ENCODE assay signal across 8 cellular contexts in genomic region chr7:26194764-26195163, GRCh38. TPM values are rescaled to one million over a fixed set of nuclear protein-coding genes. Genes with fewer than 3 reads are reported as not detected.
DNase-seq lines count a peak whose midpoint lies in the region; ATAC-seq, FAIRE-seq and TF ChIP-seq lines count a peak whose summit lies in the region.
"Not testable (repeated sequence)": the region's sequence is repeated elsewhere in the genome, so short reads cannot be mapped to it uniquely, and the experiment has no call there.

No MANE protein-coding gene starts in this region.

- POLR2A ChIA-PET in CD4-positive, alpha-beta memory T cell (lab: Charles Lee; ENCODE audit: partially characterized antibody) = interaction anchor here (0.6 to 13.1 kb wide), 11 partner anchors 10 to 245 kb away, joined by 3 to 369 read pairs (median 9); partner anchors contain the start of gene NFE2L3
- POLR2A ChIA-PET in activated B cell treated with CpG ODN at 0.5 μM for 24 hours (lab: Charles Lee) (interaction anchor here (0.6 to 1.7 kb wide), 18 partner anchors 8 to 302 kb away, joined by 3 to 22 read pairs (median 4); partner anchors contain the start of gene NFE2L3), K562 (lab: Yijun Ruan, JAX) (interaction anchor here (0.9 to 3.5 kb wide), 6 partner anchors 9 to 298 kb away, joined by 3 to 17 read pairs (median 4); partner anchors contain the start of gene NFE2L3)

- not testable (repeated sequence) for H3K27me3 ChIP-seq in CD4-positive, alpha-beta memory T cell (ENCODE audit: insufficient read depth, low read length); K562 (ENCODE audit: control insufficient read depth in 2 of 2, insufficient read depth in 2 of 2, low read length in 2 of 2); right cardiac atrium (ENCODE audit: control insufficient read depth, insufficient read depth); stomach
- H3K27me3 ChIP-seq in Loucy (ENCODE audit: insufficient read depth, low read length, poor library complexity, severe bottlenecking) = peaks cover 21% of the 10 kb centered on the region

- not testable (repeated sequence) for H3K4me3 ChIP-seq in CD4-positive, alpha-beta memory T cell (ENCODE audit: low read length in 2 of 2); K562
- peak overlapping the region; percentile 93 for H3K4me3 ChIP-seq in Loucy (ENCODE audit: low read length, poor library complexity, severe bottlenecking)
- peak overlapping the region; percentile 9 for H3K4me3 ChIP-seq in right cardiac atrium (ENCODE audit: low read length)
- peak overlapping the region in 3 of 4 donors; percentile 2 to 93 (median 40) for H3K4me3 ChIP-seq in stomach

- intact Hi-C loops in CD4-positive, alpha-beta memory T cell (cut with micrococcal nuclease); K562 (cut with micrococcal nuclease); right cardiac atrium (cut with DNase I); stomach (cut with DNase I; ENCODE audit: low total_unique reads): not testable (repeated sequence)
- intact Hi-C loops in activated B cell treated with CpG ODN at 0.5 μM for 24 hours (cut with micrococcal nuclease) = loop anchor here (5.0 kb wide), 1 partner anchor 968 kb away; no protein-coding TSS in a partner anchor

- H3K27ac Mint-ChIP-seq in CD4-positive, alpha-beta memory T cell = peak overlapping the region in 6 of 7 donors; percentile 38 to 99 (median 90)
- H3K27ac Mint-ChIP-seq in activated B cell treated with CpG ODN at 0.5 μM for 24 hours (peak overlapping the region; percentile 77), nephron progenitor cell (peak overlapping the region; percentile 85)
- H3K27ac Mint-ChIP-seq in activated T-helper 17 cell treated with anti-CD3 and anti-CD28 coated beads, Interleukin-2, amount 50 U/mL, for 72 hours = peak overlapping the region; percentile 89

- H3K9me3 Mint-ChIP-seq in CD4-positive, alpha-beta memory T cell = peaks cover 0 to 12% (median 0%) of the 10 kb centered on the region in 8 donors
- H3K9me3 Mint-ChIP-seq in activated B cell treated with CpG ODN at 0.5 μM for 24 hours; activated T-helper 17 cell treated with anti-CD3 and anti-CD28 coated beads, Interleukin-2, amount 50 U/mL, for 72 hours; nephron progenitor cell: not testable (repeated sequence)

- H3K36me3 ChIP-seq in CD4-positive, alpha-beta memory T cell (ENCODE audit: insufficient read depth, low read length) = peaks cover 73% of the 10 kb centered on the region
- H3K36me3 ChIP-seq in Loucy (ENCODE audit: insufficient read depth, low read length) (peaks cover 95% of the 10 kb centered on the region), K562 (ENCODE audit: control insufficient read depth, insufficient read depth, low read length) (peaks cover 98% of the 10 kb centered on the region), stomach (peaks cover 75 to 81% (median 79%) of the 10 kb centered on the region in 4 donors)

- not testable (repeated sequence) for H3K9me2 ChIP-seq in Loucy (replicated peaks; ENCODE audit: low read depth, low read length)

- H3K4me3 Mint-ChIP-seq in CD4-positive, alpha-beta memory T cell = peak overlapping the region; percentile 52 to 100 (median 79)
- H3K4me3 Mint-ChIP-seq in activated B cell treated with CpG ODN at 0.5 μM for 24 hours = not testable (repeated sequence)
- peak overlapping the region; percentile 100 for H3K4me3 Mint-ChIP-seq in activated T-helper 17 cell treated with anti-CD3 and anti-CD28 coated beads, Interleukin-2, amount 50 U/mL, for 72 hours
- H3K4me3 Mint-ChIP-seq in nephron progenitor cell = peak overlapping the region; percentile 73

- not testable (repeated sequence) for TF ChIP-seq RAD21 in K562 (CRISPR knock-in tag; conservative IDR thresholded peaks at IDR 0.05 in 1 of 2, IDR thresholded peaks at IDR 0.05 in 1 of 2)

- H3K9me1 ChIP-seq in K562 (ENCODE audit: control insufficient read depth, insufficient read depth, low read length) = not testable (repeated sequence)

- peaks cover 58 to 89% (median 68%) of the 10 kb centered on the region in 4 donors for H3K4me1 Mint-ChIP-seq in CD4-positive, alpha-beta memory T cell
- H3K4me1 Mint-ChIP-seq in activated B cell treated with CpG ODN at 0.5 μM for 24 hours (peaks cover 77% of the 10 kb centered on the region), nephron progenitor cell (peaks cover 68% of the 10 kb centered on the region)
- peaks cover 61% of the 10 kb centered on the region for H3K4me1 Mint-ChIP-seq in activated T-helper 17 cell treated with anti-CD3 and anti-CD28 coated beads, Interleukin-2, amount 50 U/mL, for 72 hours

- not testable (repeated sequence) for H2AFZ ChIP-seq in Loucy (ENCODE audit: low read length); K562 (ENCODE audit: low read depth, low read length)

- not testable (repeated sequence) for DNase-seq in CD4-positive, alpha-beta memory T cell; activated B cell treated with CpG ODN at 0.5 μM for 24 hours; K562 (ENCODE audit: extremely low read depth in 1 of 4, low spot score in 3 of 4); right cardiac atrium; nephron progenitor cell; stomach

- not testable (repeated sequence) for TF ChIP-seq POLR2A in K562 (conservative IDR thresholded peaks at IDR 0.05); stomach (IDR thresholded peaks at IDR 0.05)

- H3K27me3 Mint-ChIP-seq in CD4-positive, alpha-beta memory T cell; activated B cell treated with CpG ODN at 0.5 μM for 24 hours; activated T-helper 17 cell treated with anti-CD3 and anti-CD28 coated beads, Interleukin-2, amount 50 U/mL, for 72 hours; nephron progenitor cell (ENCODE audit: low read depth, poor library complexity): not testable (repeated sequence)

- H3K79me2 ChIP-seq in Loucy (ENCODE audit: insufficient read depth, low read length) = peaks cover 98% of the 10 kb centered on the region
- H3K79me2 ChIP-seq in K562 (ENCODE audit: control insufficient read depth, insufficient read depth, low read length) = peaks cover 87% of the 10 kb centered on the region

- peak overlapping the region; percentile 96 for H3K4me2 ChIP-seq in Loucy (ENCODE audit: low read depth, low read length, poor library complexity, severe bottlenecking)
- not testable (repeated sequence) for H3K4me2 ChIP-seq in K562 (ENCODE audit: insufficient read depth, low read length)

- ATAC-seq in activated B cell treated with CpG ODN at 0.5 μM for 24 hours (ENCODE audit: low read depth); activated T-helper 17 cell treated with anti-CD3 and anti-CD28 coated beads, Interleukin-2, amount 50 U/mL, for 72 hours (replicated peaks); K562; right cardiac atrium: not testable (repeated sequence)

- TF ChIP-seq EP300 in K562 (IDR thresholded peaks at IDR 0.05; ENCODE audit: low read length); stomach (IDR thresholded peaks at IDR 0.05): not testable (repeated sequence)

- H3K36me3 Mint-ChIP-seq in CD4-positive, alpha-beta memory T cell = peaks cover 84 to 93% of the 10 kb centered on the region in 2 donors
- H3K36me3 Mint-ChIP-seq in activated B cell treated with CpG ODN at 0.5 μM for 24 hours (ENCODE audit: low read depth) = peaks cover 97% of the 10 kb centered on the region
- peaks cover 100% of the 10 kb centered on the region for H3K36me3 Mint-ChIP-seq in activated T-helper 17 cell treated with anti-CD3 and anti-CD28 coated beads, Interleukin-2, amount 50 U/mL, for 72 hours (ENCODE audit: low read depth)
- peaks cover 97% of the 10 kb centered on the region for H3K36me3 Mint-ChIP-seq in nephron progenitor cell (ENCODE audit: low read depth)

- not testable (repeated sequence) for H3K9me3 ChIP-seq in CD4-positive, alpha-beta memory T cell (ENCODE audit: control insufficient read depth in 1 of 2, low read length in 2 of 2); Loucy (ENCODE audit: insufficient read depth, low read depth, low read length); K562 (replicated peaks; ENCODE audit: control insufficient read depth, insufficient read depth, low read depth, low read length); right cardiac atrium (ENCODE audit: control insufficient read depth, low read length); stomach

- H3K27ac ChIP-seq in CD4-positive, alpha-beta memory T cell (ENCODE audit: low read depth, low read length) = peak overlapping the region; percentile 36
- not testable (repeated sequence) for H3K27ac ChIP-seq in K562 (ENCODE audit: extremely low read depth, low read depth, low read length); right cardiac atrium (ENCODE audit: low read length)
- H3K27ac ChIP-seq in stomach = peak overlapping the region in 4 of 5 donors; percentile 32 to 61 (median 56)

- FAIRE-seq in K562 (lab: Jason Lieb, UNC) = not testable (repeated sequence)

- BruUV-seq in K562 (replicated peaks; lab: Mats Ljungman, UMichigan) = not testable (repeated sequence)

- peaks cover 79% of the 10 kb centered on the region for H3K4me1 ChIP-seq in CD4-positive, alpha-beta memory T cell (ENCODE audit: insufficient read depth, low read length)
- H3K4me1 ChIP-seq in Loucy (ENCODE audit: insufficient read depth, low read length, poor library complexity, severe bottlenecking) = peaks cover 59% of the 10 kb centered on the region
- H3K4me1 ChIP-seq in K562 (replicated peaks in 1 of 2; ENCODE audit: control insufficient read depth in 2 of 2, insufficient read depth in 2 of 2, low read length in 2 of 2) = peaks cover 3 to 30% of the 10 kb centered on the region in 2 experiments; a peak in 3 of 5 replicates
- H3K4me1 ChIP-seq in right cardiac atrium (ENCODE audit: control insufficient read depth, insufficient read depth, low read length) = not testable (repeated sequence)
- H3K4me1 ChIP-seq in stomach = peaks cover 54 to 82% (median 68%) of the 10 kb centered on the region in 4 donors

- TF ChIP-seq CTCF in Loucy (conservative IDR thresholded peaks at IDR 0.05; ENCODE audit: low read length); activated B cell treated with CpG ODN at 0.5 μM for 24 hours (IDR thresholded peaks at IDR 0.05); K562 (IDR thresholded peaks at IDR 0.05 in 2 of 3, conservative IDR thresholded peaks at IDR 0.05 in 1 of 3; ENCODE audit: insufficient read depth in 2 of 3, low read depth in 1 of 3, low read length in 3 of 3); nephron progenitor cell (IDR thresholded peaks at IDR 0.05); stomach (IDR thresholded peaks at IDR 0.05): not testable (repeated sequence)

- H4K20me1 ChIP-seq in Loucy (ENCODE audit: insufficient read depth, low read length, poor library complexity, severe bottlenecking) (peaks cover 100% of the 10 kb centered on the region), K562 (replicated peaks; ENCODE audit: control insufficient read depth, insufficient read depth, low read length) (peaks cover 65% of the 10 kb centered on the region)

- CTCF ChIA-PET in CD4-positive, alpha-beta memory T cell (lab: Charles Lee; ENCODE audit: partially characterized antibody) = interaction anchor here (0.6 to 9.9 kb wide), 11 partner anchors 9 to 302 kb away, joined by 3 to 212 read pairs (median 3); no protein-coding TSS in a partner anchor
- CTCF ChIA-PET in activated B cell treated with CpG ODN at 0.5 μM for 24 hours (lab: Charles Lee) (interaction anchor here (1.8 to 6.3 kb wide), 4 partner anchors 43 to 175 kb away, joined by 4 to 123 read pairs (median 14); partner anchors contain the start of gene NFE2L3), K562 (lab: Yijun Ruan, JAX; ENCODE audit: low intra/inter-chr PET ratio) (interaction anchor here (0.8 kb wide), 1 partner anchor 10 kb away, joined by 3 read pairs; no protein-coding TSS in a partner anchor)

- WGBS in K562 (ENCODE audit: insufficient coverage, low coverage, missing lambda C conversion rate) = 79% methylated on average over 10 of the region's 11 CpGs
- 64% methylated on average over 11 of the region's 11 CpGs for WGBS in right cardiac atrium
- WGBS in stomach, 5 donors = 36 to 56% (median 44%) methylated on average over 11 of the region's 11 CpGs

- in situ Hi-C loops in K562 (cut with MboI) = loop anchor here (5.0 kb wide), 1 partner anchor 93 kb away; no protein-coding TSS in a partner anchor

- H3K9ac ChIP-seq in Loucy (ENCODE audit: low read depth, low read length, poor library complexity, severe bottlenecking) = peak overlapping the region; percentile 99
- not testable (repeated sequence) for H3K9ac ChIP-seq in K562 (ENCODE audit: insufficient read depth in 1 of 2, low read depth in 2 of 2, low read length in 2 of 2)

- H3F3A ChIP-seq in Loucy (ENCODE audit: low read depth) = not testable (repeated sequence)

RNA-seq across cellular contexts. Expression of gene HNRNPA2B1, which starts 5.8 kb away (rescaled TPM):
- 100 to 1,000 TPM; 450 to 466 TPM for total RNA-seq in CD4-positive, alpha-beta memory T cell
- polyA plus RNA-seq in CD4-positive, alpha-beta memory T cell = 100 to 1,000 TPM; 475 to 700 TPM
- total RNA-seq in activated B cell treated with CpG ODN at 0.5 μM for 24 hours = 618 and 634 TPM in 2 replicates
- total RNA-seq in activated T-helper 17 cell treated with anti-CD3 and anti-CD28 coated beads, Interleukin-2, amount 50 U/mL, for 72 hours = 100 to 1,000 TPM; 491 to 882 TPM
- total RNA-seq in K562 (2011; cell fraction: chromatin; rRNA removed; ENCODE audit: low replicate concordance) = 193 and 905 TPM in 2 replicates
- total RNA-seq in K562 (2011; cell fraction: nucleolus; rRNA removed) = 107 and 139 TPM in 2 replicates
- 296 and 406 TPM in 2 replicates for total RNA-seq in K562 (2011; cell fraction: nucleoplasm; rRNA removed)
- 604 and 630 TPM in 2 replicates for total RNA-seq in K562 (2014; rRNA removed)
- total RNA-seq in K562 (2014; rRNA removed; fragmentation: Illumina TruSeq; extraction: Trizol) = 728 and 855 TPM in 2 replicates
- total RNA-seq in K562 (2015; rRNA removed; fragmentation: Illumina TruSeq; extraction: Trizol) = 730 and 803 TPM in 2 replicates
- total RNA-seq in K562 (2021) = 707 and 876 TPM in 2 replicates
- 466 and 782 TPM in 2 replicates for polyA plus RNA-seq in K562 (2011; rRNA removed)
- 112 and 259 TPM in 2 replicates for polyA plus RNA-seq in K562 (2011; cell fraction: cytosol; rRNA removed)
- 299 and 394 TPM in 2 replicates for polyA plus RNA-seq in K562 (2011; cell fraction: nucleus; rRNA removed)
- 752 and 1,692 TPM in 2 replicates for polyA plus RNA-seq in K562 (2012)
- polyA plus RNA-seq in K562 (2014; fragmentation: Illumina TruSeq; extraction: Trizol) = 1,478 and 1,489 TPM in 2 replicates
- 1,000 to 10,000 TPM in 1 of 2 experiments, 100 to 1,000 TPM in 1; 865 to 1,390 TPM for polyA plus RNA-seq in K562 (2014; fragmentation: Nextera tagmentation; extraction: Ambion mirVana)
- polyA plus RNA-seq in K562 (2014; rRNA removed) = 1,850 and 1,989 TPM in 2 replicates
- polyA minus RNA-seq in K562 (2011; rRNA and poly(A)+ RNA removed) = 654 and 757 TPM in 2 replicates
- polyA minus RNA-seq in K562 (2011; cell fraction: cytosol; rRNA and poly(A)+ RNA removed) = 230 and 283 TPM in 2 replicates
- 153 and 242 TPM in 2 replicates for polyA minus RNA-seq in K562 (2011; cell fraction: nucleus; rRNA and poly(A)+ RNA removed)
- total RNA-seq in right cardiac atrium = 100 to 1,000 TPM; 353 to 383 (median 368) TPM
- 521 TPM for polyA plus RNA-seq in right cardiac atrium
- total RNA-seq in stomach = 100 to 1,000 TPM; 142 to 316 (median 249) TPM
- polyA plus RNA-seq in stomach = 100 to 1,000 TPM; 391 to 464 (median 413) TPM

RNA-seq across cellular contexts. Expression of gene CBX3, which starts 6.8 kb away (rescaled TPM):
- total RNA-seq in CD4-positive, alpha-beta memory T cell = 100 to 1,000 TPM; 160 to 173 TPM
- polyA plus RNA-seq in CD4-positive, alpha-beta memory T cell = 100 to 1,000 TPM; 105 to 180 TPM
- total RNA-seq in activated B cell treated with CpG ODN at 0.5 μM for 24 hours (123 and 125 TPM in 2 replicates), K562 (2014; rRNA removed) (210 and 244 TPM in 2 replicates), K562 (2014; rRNA removed; fragmentation: Illumina TruSeq; extraction: Trizol) (413 and 480 TPM in 2 replicates), K562 (2015; rRNA removed; fragmentation: Illumina TruSeq; extraction: Trizol) (337 and 363 TPM in 2 replicates), K562 (2021) (253 and 256 TPM in 2 replicates), right cardiac atrium (10 to 100 TPM; 68.1 to 82.5 (median 72.2) TPM), stomach (100 to 1,000 TPM in 2 of 5 donors, 10 to 100 TPM in 3; 21.4 to 156 (median 58.9) TPM)
- total RNA-seq in activated T-helper 17 cell treated with anti-CD3 and anti-CD28 coated beads, Interleukin-2, amount 50 U/mL, for 72 hours = 100 to 1,000 TPM; 179 to 242 TPM
- total RNA-seq in K562 (2011; cell fraction: chromatin; rRNA removed; ENCODE audit: low replicate concordance) = 99.0 and 229 TPM in 2 replicates
- total RNA-seq in K562 (2011; cell fraction: nucleolus; rRNA removed) = 91.9 and 108 TPM in 2 replicates
- 152 and 198 TPM in 2 replicates for total RNA-seq in K562 (2011; cell fraction: nucleoplasm; rRNA removed)
- polyA plus RNA-seq in K562 (2011; rRNA removed) (293 and 364 TPM in 2 replicates), K562 (2014; fragmentation: Illumina TruSeq; extraction: Trizol) (310 and 328 TPM in 2 replicates), K562 (2014; fragmentation: Nextera tagmentation; extraction: Ambion mirVana) (100 to 1,000 TPM; 198 to 245 TPM), K562 (2014; rRNA removed) (389 and 408 TPM in 2 replicates), right cardiac atrium (61.2 TPM), stomach (100 to 1,000 TPM in 1 of 3 donors, 10 to 100 TPM in 2; 73.3 to 115 (median 79.1) TPM)
- polyA plus RNA-seq in K562 (2011; cell fraction: cytosol; rRNA removed) = 75.2 and 113 TPM in 2 replicates
- polyA plus RNA-seq in K562 (2011; cell fraction: nucleus; rRNA removed) = 155 and 212 TPM in 2 replicates
- polyA plus RNA-seq in K562 (2012) = 208 and 278 TPM in 2 replicates
- 124 and 155 TPM in 2 replicates for polyA minus RNA-seq in K562 (2011; rRNA and poly(A)+ RNA removed)
- polyA minus RNA-seq in K562 (2011; cell fraction: cytosol; rRNA and poly(A)+ RNA removed) = 51.7 and 53.1 TPM in 2 replicates
- polyA minus RNA-seq in K562 (2011; cell fraction: nucleus; rRNA and poly(A)+ RNA removed) = 135 and 212 TPM in 2 replicates

RNA-seq across cellular contexts. Expression of gene NFE2L3, which starts 42.8 kb away (rescaled TPM):
- 1 to 10 TPM; 7.5 to 7.9 TPM for total RNA-seq in CD4-positive, alpha-beta memory T cell
- 1 to 10 TPM; 7.9 to 9.6 TPM for polyA plus RNA-seq in CD4-positive, alpha-beta memory T cell
- total RNA-seq in activated B cell treated with CpG ODN at 0.5 μM for 24 hours = 2.7 and 3.0 TPM in 2 replicates
- total RNA-seq in activated T-helper 17 cell treated with anti-CD3 and anti-CD28 coated beads, Interleukin-2, amount 50 U/mL, for 72 hours = 10 to 100 TPM; 24.1 to 27.6 TPM
- 6.9 and 15.2 TPM in 2 replicates for total RNA-seq in K562 (2011; cell fraction: chromatin; rRNA removed; ENCODE audit: low replicate concordance)
- total RNA-seq in K562 (2011; cell fraction: nucleolus; rRNA removed) = 7.7 and 8.9 TPM in 2 replicates
- 12.5 and 15.0 TPM in 2 replicates for total RNA-seq in K562 (2011; cell fraction: nucleoplasm; rRNA removed)
- 9.1 and 14.1 TPM in 2 replicates for total RNA-seq in K562 (2014; rRNA removed)
- total RNA-seq in K562 (2014; rRNA removed; fragmentation: Illumina TruSeq; extraction: Trizol) = 16.2 and 17.0 TPM in 2 replicates
- 14.3 and 15.2 TPM in 2 replicates for total RNA-seq in K562 (2015; rRNA removed; fragmentation: Illumina TruSeq; extraction: Trizol)
- total RNA-seq in K562 (2021) = 11.8 and 12.2 TPM in 2 replicates
- polyA plus RNA-seq in K562 (2011; rRNA removed) = 12.4 and 13.7 TPM in 2 replicates
- polyA plus RNA-seq in K562 (2011; cell fraction: cytosol; rRNA removed) = 4.6 and 7.2 TPM in 2 replicates
- 3.7 and 7.1 TPM in 2 replicates for polyA plus RNA-seq in K562 (2011; cell fraction: nucleus; rRNA removed)
- 7.3 and 11.7 TPM in 2 replicates for polyA plus RNA-seq in K562 (2012)
- 14.4 and 16.9 TPM in 2 replicates for polyA plus RNA-seq in K562 (2014; fragmentation: Illumina TruSeq; extraction: Trizol)
- polyA plus RNA-seq in K562 (2014; fragmentation: Nextera tagmentation; extraction: Ambion mirVana) = 1 to 10 TPM; 2.9 to 4.8 TPM
- polyA plus RNA-seq in K562 (2014; rRNA removed) = 9.5 and 10.7 TPM in 2 replicates
- polyA minus RNA-seq in K562 (2011; rRNA and poly(A)+ RNA removed) = 14.4 and 20.7 TPM in 2 replicates
- 3.3 and 5.5 TPM in 2 replicates for polyA minus RNA-seq in K562 (2011; cell fraction: cytosol; rRNA and poly(A)+ RNA removed)
- 4.0 and 13.1 TPM in 2 replicates for polyA minus RNA-seq in K562 (2011; cell fraction: nucleus; rRNA and poly(A)+ RNA removed)
- 1 to 10 TPM in 2 of 4 donors, under 1 TPM in 2; 0.32 to 1.3 (median 1.00) TPM for total RNA-seq in right cardiac atrium
- 1.1 TPM for polyA plus RNA-seq in right cardiac atrium
- 1 to 10 TPM in 4 of 5 donors, not detected in 1; 4.9 to 7.7 (median 5.8) TPM for total RNA-seq in stomach
- 1 to 10 TPM; 1.4 to 4.4 (median 2.2) TPM for polyA plus RNA-seq in stomach
